In the genomic region with DNA sequence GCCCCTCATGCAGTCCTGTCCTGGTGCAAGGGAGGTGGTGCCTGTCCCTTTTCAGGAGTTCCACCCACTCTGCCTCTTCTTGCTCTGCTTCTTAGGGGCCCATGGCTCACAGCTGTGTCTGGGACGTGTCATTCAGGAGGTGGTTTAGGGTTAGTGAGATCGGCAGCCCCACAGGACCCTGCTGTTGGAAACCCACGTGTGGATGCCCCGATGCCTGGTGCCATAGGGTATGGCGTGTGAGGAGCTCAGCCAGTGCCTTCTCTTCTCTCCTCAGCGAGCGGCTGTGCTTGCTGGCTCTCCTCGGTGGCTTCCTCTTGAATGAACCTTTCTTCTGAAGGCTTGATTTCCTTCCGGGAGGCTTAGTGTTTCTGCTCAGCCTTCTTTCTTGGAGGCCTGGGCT, we compare ENCODE assay signal across 13 cellular contexts. TPM values are rescaled to one million over a fixed set of nuclear protein-coding genes. Genes with fewer than 3 reads are reported as not detected.
A peak's percentile ranks its signal among the peaks of the same experiment; 100 is the strongest.
DNase-seq lines count a peak whose midpoint lies in the region; ATAC-seq and TF ChIP-seq lines count a peak whose summit lies in the region.
"Had no signal": no experiment of that assay in that cellular context is flagged by ENCODE, and none has a peak within 500 bp of the region (broad histone marks: within the 10 kb centered on the region; RNA-seq: fewer than 3 reads in every experiment).

No MANE protein-coding gene starts in this region.

- H3K36me3 ChIP-seq in GM23338 (ENCODE audit: insufficient read depth) = no peaks in the 10 kb centered on the region
- H3K36me3 ChIP-seq in spleen = no peaks in the 10 kb centered on the region
- H3K36me3 ChIP-seq: BE2C had no signal

- intact Hi-C loops in spleen (cut with DNase I; ENCODE audit: low total_unique reads) = no loop called here

- H3K9me3 Mint-ChIP-seq in GM23338 = no peaks in the 10 kb centered on the region

- H3K27ac Mint-ChIP-seq in GM23338 = no peak overlapping the region

- no peak for ATAC-seq in GM23338
- ATAC-seq in GM19023 (IDR thresholded peaks at IDR 0.05; ENCODE audit: unreplicated experiment) = no peak
- no peak for ATAC-seq in HG03565 (IDR thresholded peaks at IDR 0.05; ENCODE audit: unreplicated experiment)
- ATAC-seq: Panc1 had no signal

- H3K4me1 ChIP-seq in GM23338 (ENCODE audit: insufficient read depth) (no peaks in the 10 kb centered on the region), spleen (peaks cover 4 to 54% (median 32%) of the 10 kb centered on the region in 6 donors)
- H3K4me1 ChIP-seq: BE2C had no signal

- H2AFZ ChIP-seq in GM23338 = peak overlapping the region; percentile 47; the same call in 1 of the 2 replicates

- H3K27me3 Mint-ChIP-seq in GM23338 (ENCODE audit: insufficient read depth, low read depth, poor library complexity) = peaks cover 7% of the 10 kb centered on the region

- H3F3A ChIP-seq in GM23338 (replicated peaks; ENCODE audit: low read depth) = no peaks in the 10 kb centered on the region

- H3K27ac ChIP-seq in GM23338 (ENCODE audit: low read depth) (no peak overlapping the region), spleen (peak overlapping the region in 5 of 8 donors; percentile 11 to 58 (median 17))

- DNase-seq in GM23338 (ENCODE audit: low spot score) (no peak), spleen (no peak), NCI-H510A (lab: John Stamatoyannopoulos, UW) (no peak), foreskin melanocyte (no peak)
- peak; percentile 26 to 33 for DNase-seq in activated CD4-positive, alpha-beta T cell treated with anti-CD3 and anti-CD28 coated beads, Interleukin-2, amount 50 U/mL, for 4 hours
- DNase-seq in central memory CD4-positive, alpha-beta T cell = peak; percentile 59
- DNase-seq: BE2C, cerebellar nuclear complex, midbrain had no signal

- no peak overlapping the region for H3K4me2 ChIP-seq in GM23338

- no peaks in the 10 kb centered on the region for H3K27me3 ChIP-seq in GM23338 (ENCODE audit: insufficient read depth)
- no peaks in the 10 kb centered on the region for H3K27me3 ChIP-seq in spleen (replicated peaks in 1 of 7)
- H3K27me3 ChIP-seq: BE2C had no signal

- no peak for TF ChIP-seq CTCF in GM23338 (conservative IDR thresholded peaks at IDR 0.05; ENCODE audit: low read depth in 2 of 2)
- no peak for TF ChIP-seq CTCF in spleen (IDR thresholded peaks at IDR 0.05 in 8 of 11, conservative IDR thresholded peaks at IDR 0.05 in 3 of 11)

- peaks cover 9% of the 10 kb centered on the region; the same call in 2 of the 3 replicates for H3K4me1 Mint-ChIP-seq in GM23338

- no peaks in the 10 kb centered on the region for H3K9me3 ChIP-seq in spleen
- H3K9me3 ChIP-seq: BE2C had no signal

- H3K79me2 ChIP-seq in GM23338 (replicated peaks; ENCODE audit: insufficient read depth) = no peaks in the 10 kb centered on the region

- no peak overlapping the region for H3K4me3 Mint-ChIP-seq in GM23338

- no peak for TF ChIP-seq POLR2A in spleen (IDR thresholded peaks at IDR 0.05)

- no peaks in the 10 kb centered on the region for H3K9me2 ChIP-seq in GM23338 (ENCODE audit: insufficient read depth)

- WGBS in spleen, 5 donors = 54 to 71% (median 59%) methylated on average over 8 to 9 of the region's 9 CpGs

- 0 out of 2 replicates have a peak, but pooled peaks cover 3% of the 10 kb centered on the region for H4K20me1 ChIP-seq in GM23338 (replicated peaks; ENCODE audit: insufficient read depth)

- H3K36me3 Mint-ChIP-seq in GM23338 (ENCODE audit: low read depth) = no peaks in the 10 kb centered on the region

- H3K4me3 ChIP-seq in GM23338 (no peak overlapping the region), spleen (peak overlapping the region in 1 of 8 donors; percentile 41)

TF ChIP-seq in GM23338, 12 proteins besides CTCF, POLR2A, EP300 and RAD21 (continues in another document):
- TF ChIP-seq ZNF114 (CRISPR knock-in tag; IDR thresholded peaks at IDR 0.05) (no peak), POLR2AphosphoS5 (IDR thresholded peaks at IDR 0.05; ENCODE audit: low read depth) (no peak), EZH2phosphoT487 (IDR thresholded peaks at IDR 0.05; ENCODE audit: unreplicated experiment) (no peak), ZNF331 (CRISPR knock-in tag; IDR thresholded peaks at IDR 0.05; ENCODE audit: low read depth) (no peak)
- TF ChIP-seq, protein P1, sequence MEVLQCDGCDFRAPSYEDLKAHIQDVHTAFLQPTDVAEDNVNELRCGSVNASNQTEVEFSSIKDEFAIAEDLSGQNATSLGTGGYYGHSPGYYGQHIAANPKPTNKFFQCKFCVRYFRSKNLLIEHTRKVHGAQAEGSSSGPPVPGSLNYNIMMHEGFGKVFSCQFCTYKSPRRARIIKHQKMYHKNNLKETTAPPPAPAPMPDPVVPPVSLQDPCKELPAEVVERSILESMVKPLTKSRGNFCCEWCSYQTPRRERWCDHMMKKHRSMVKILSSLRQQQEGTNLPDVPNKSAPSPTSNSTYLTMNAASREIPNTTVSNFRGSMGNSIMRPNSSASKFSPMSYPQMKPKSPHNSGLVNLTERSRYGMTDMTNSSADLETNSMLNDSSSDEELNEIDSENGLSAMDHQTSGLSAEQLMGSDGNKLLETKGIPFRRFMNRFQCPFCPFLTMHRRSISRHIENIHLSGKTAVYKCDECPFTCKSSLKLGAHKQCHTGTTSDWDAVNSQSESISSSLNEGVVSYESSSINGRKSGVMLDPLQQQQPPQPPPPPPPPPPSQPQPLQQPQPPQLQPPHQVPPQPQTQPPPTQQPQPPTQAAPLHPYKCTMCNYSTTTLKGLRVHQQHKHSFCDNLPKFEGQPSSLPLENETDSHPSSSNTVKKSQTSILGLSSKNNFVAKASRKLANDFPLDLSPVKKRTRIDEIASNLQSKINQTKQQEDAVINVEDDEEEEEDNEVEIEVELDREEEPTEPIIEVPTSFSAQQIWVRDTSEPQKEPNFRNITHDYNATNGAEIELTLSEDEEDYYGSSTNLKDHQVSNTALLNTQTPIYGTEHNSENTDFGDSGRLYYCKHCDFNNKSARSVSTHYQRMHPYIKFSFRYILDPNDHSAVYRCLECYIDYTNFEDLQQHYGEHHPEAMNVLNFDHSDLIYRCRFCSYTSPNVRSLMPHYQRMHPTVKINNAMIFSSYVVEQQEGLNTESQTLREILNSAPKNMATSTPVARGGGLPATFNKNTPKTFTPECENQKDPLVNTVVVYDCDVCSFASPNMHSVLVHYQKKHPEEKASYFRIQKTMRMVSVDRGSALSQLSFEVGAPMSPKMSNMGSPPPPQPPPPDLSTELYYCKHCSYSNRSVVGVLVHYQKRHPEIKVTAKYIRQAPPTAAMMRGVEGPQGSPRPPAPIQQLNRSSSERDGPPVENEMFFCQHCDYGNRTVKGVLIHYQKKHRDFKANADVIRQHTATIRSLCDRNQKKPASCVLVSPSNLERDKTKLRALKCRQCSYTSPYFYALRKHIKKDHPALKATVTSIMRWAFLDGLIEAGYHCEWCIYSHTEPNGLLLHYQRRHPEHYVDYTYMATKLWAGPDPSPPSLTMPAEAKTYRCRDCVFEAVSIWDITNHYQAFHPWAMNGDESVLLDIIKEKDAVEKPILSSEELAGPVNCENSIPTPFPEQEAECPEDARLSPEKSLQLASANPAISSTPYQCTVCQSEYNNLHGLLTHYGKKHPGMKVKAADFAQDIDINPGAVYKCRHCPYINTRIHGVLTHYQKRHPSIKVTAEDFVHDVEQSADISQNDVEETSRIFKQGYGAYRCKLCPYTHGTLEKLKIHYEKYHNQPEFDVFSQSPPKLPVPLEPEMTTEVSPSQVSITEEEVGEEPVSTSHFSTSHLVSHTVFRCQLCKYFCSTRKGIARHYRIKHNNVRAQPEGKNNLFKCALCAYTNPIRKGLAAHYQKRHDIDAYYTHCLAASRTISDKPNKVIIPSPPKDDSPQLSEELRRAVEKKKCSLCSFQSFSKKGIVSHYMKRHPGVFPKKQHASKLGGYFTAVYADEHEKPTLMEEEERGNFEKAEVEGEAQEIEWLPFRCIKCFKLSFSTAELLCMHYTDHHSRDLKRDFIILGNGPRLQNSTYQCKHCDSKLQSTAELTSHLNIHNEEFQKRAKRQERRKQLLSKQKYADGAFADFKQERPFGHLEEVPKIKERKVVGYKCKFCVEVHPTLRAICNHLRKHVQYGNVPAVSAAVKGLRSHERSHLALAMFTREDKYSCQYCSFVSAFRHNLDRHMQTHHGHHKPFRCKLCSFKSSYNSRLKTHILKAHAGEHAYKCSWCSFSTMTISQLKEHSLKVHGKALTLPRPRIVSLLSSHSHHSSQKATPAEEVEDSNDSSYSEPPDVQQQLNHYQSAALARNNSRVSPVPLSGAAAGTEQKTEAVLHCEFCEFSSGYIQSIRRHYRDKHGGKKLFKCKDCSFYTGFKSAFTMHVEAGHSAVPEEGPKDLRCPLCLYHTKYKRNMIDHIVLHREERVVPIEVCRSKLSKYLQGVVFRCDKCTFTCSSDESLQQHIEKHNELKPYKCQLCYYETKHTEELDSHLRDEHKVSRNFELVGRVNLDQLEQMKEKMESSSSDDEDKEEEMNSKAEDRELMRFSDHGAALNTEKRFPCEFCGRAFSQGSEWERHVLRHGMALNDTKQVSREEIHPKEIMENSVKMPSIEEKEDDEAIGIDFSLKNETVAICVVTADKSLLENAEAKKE (CRISPR knock-in tag; IDR thresholded peaks at IDR 0.05) = no peak
- TF ChIP-seq, protein P2, sequence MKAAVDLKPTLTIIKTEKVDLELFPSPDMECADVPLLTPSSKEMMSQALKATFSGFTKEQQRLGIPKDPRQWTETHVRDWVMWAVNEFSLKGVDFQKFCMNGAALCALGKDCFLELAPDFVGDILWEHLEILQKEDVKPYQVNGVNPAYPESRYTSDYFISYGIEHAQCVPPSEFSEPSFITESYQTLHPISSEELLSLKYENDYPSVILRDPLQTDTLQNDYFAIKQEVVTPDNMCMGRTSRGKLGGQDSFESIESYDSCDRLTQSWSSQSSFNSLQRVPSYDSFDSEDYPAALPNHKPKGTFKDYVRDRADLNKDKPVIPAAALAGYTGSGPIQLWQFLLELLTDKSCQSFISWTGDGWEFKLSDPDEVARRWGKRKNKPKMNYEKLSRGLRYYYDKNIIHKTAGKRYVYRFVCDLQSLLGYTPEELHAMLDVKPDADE (IDR thresholded peaks at IDR 0.05) = no peak

RNA-seq across cellular contexts. Expression of a gene that starts 55.2 kb away (rescaled TPM):
- total RNA-seq in GM23338 (2014; rRNA removed; shearing (Covaris generic)) = 1.0 and 1.9 TPM in 2 replicates
- polyA plus RNA-seq in GM23338 (2016; fragmentation: Nextera tagmentation; extraction: Ambion mirVana) (0.17 and 0.73 TPM in 2 replicates), spleen (1 to 10 TPM; 4.5 to 6.2 (median 5.2) TPM)
- total RNA-seq in spleen = 10 to 100 TPM; 34.2 to 80.8 (median 57.8) TPM
- total RNA-seq: fibroblast of lung had no signal
- polyA plus RNA-seq: fibroblast of lung had no signal

Comparison
In these comparisons a context has a peak if more than half of its experiments do, and no peak if none do; other contexts are left out.
1. DNase-seq: peak in activated CD4-positive, alpha-beta T cell treated with anti-CD3 and anti-CD28 coated beads, Interleukin-2, amount 50 U/mL, for 4 hours (2 of 2) and central memory CD4-positive, alpha-beta T cell (single experiment); none in GM23338 (single experiment), spleen (single experiment), NCI-H510A (single experiment) and foreskin melanocyte (single experiment).
2. RNA of a gene that starts 55.2 kb away (total RNA-seq): 34.2 to 80.8 TPM in spleen; 1.0 to 1.9 TPM in GM23338; every median in the first group is over 10 times any median in the second.